In the genomic region with DNA sequence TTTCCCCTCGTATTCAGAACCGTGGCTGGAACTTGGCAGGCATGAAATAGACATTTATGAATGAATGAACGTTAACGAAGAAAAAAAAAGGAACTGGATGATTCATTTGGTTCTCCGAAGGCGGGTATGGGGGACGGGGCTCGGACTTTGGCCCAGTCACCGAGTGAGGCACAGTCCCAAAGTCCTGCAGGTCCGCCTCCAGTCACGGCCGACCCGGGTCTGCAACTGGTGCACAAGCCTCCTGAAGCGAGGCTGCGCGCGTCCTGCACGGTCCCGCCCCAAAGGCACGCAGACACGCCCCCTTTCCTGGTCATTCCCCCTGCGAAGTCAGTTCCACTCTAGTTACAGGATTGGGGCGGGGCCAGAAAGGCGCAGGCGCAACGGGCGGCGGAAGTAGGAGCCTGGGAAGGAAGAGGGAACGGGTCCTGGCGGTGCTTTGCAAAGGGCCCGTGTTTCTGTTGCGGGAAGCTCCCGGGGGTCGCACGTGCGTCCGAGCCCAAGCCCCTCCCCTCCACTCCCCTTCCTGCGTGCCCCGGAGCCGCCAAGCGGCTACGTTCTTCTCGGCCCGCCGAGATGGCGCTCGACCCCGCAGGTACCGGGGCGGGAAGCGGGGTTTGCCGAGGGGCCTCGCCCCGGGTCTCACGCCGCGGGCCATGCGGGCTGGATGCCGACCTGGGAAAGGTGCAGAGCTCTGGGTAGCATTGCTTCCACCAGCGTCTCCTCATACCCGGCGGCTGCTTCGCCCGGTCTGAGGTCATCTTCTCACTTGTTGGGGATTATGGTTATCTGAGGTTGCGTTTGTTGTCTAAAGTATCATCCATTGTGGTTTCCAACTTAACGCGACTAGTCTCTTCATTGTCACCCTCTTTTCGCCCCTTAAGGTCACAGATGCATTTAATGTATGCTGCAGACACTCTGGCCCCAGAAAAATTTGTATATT, we compare ENCODE assay signal across 1 cellular context.
TF ChIP-seq lines count a peak whose summit lies in the region.

A gene with protein sequence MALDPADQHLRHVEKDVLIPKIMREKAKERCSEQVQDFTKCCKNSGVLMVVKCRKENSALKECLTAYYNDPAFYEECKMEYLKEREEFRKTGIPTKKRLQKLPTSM (plus strand): TSS at position 399 of the 940 bp plus-strand sequence. CDS start 175 bp downstream, at position 574.

TF ChIP-seq in HepG2, 621 proteins besides CTCF, POLR2A, EP300 and RAD21 (continued from another document and continues in another):
- TF ChIP-seq, protein P1, sequence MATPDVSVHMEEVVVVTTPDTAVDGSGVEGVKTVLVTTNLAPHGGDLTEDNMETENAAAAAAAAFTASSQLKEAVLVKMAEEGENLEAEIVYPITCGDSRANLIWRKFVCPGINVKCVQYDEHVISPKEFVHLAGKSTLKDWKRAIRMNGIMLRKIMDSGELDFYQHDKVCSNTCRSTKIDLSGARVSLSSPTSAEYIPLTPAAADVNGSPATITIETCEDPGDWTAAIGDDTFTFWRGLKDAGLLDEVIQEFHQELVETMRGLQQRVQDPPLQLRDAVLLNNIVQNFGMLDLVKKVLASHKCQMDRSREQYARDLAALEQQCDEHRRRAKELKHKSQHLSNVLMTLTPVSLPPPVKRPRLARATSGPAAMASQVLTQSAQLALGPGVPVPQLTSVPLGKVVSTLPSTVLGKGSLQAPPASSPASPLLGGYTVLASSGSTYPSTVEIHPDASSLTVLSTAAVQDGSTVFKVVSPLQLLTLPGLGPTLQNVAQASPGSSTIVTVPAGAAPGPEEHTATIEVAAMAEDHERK (CRISPR knock-in tag; IDR thresholded peaks at IDR 0.05; ENCODE audit: low read depth) = 0 out of 2 replicates have a peak, but pooled peaks have one; percentile 45
- TF ChIP-seq MTA1 (CRISPR knock-in tag; IDR thresholded peaks at IDR 0.05; ENCODE audit: borderline replicate concordance) (peak; percentile 96), NCOA5 (CRISPR knock-in tag; IDR thresholded peaks at IDR 0.05) (0 out of 2 replicates have a peak, but pooled peaks have one; percentile 50), DPF2 (CRISPR knock-in tag; IDR thresholded peaks at IDR 0.05; ENCODE audit: borderline replicate concordance, low read depth) (no peak), RFX5 (IDR thresholded peaks at IDR 0.05; ENCODE audit: low read depth, low read length) (no peak), MAFG (CRISPR knock-in tag; IDR thresholded peaks at IDR 0.05) (peak; percentile 47; the same call in 1 of the 2 replicates), ZNF614 (CRISPR knock-in tag; IDR thresholded peaks at IDR 0.05; ENCODE audit: borderline replicate concordance) (peak; percentile 23; the same call in 1 of the 2 replicates), CBFB (CRISPR knock-in tag; IDR thresholded peaks at IDR 0.05) (peak; percentile 67; the same call in 1 of the 2 replicates), HIVEP1 (CRISPR knock-in tag; IDR thresholded peaks at IDR 0.05) (peak; percentile 79; the same call in 1 of the 2 replicates), SIN3A (IDR thresholded peaks at IDR 0.05; ENCODE audit: borderline replicate concordance, low read depth, low read length) (0 out of 2 replicates have a peak, but pooled peaks have one; percentile 7), ZNF180 (CRISPR knock-in tag; IDR thresholded peaks at IDR 0.05; ENCODE audit: borderline replicate concordance, low read depth) (no peak), ZFP37 (CRISPR knock-in tag; IDR thresholded peaks at IDR 0.05; ENCODE audit: borderline replicate concordance) (peak; percentile 73; the same call in 1 of the 2 replicates), ZNF121 (CRISPR knock-in tag; IDR thresholded peaks at IDR 0.05) (peak; percentile 23; the same call in 1 of the 2 replicates), MBNL3 (CRISPR knock-in tag; conservative IDR thresholded peaks at IDR 0.05) (no peak), MYNN (CRISPR knock-in tag; IDR thresholded peaks at IDR 0.05; ENCODE audit: low read depth) (peak; percentile 43; the same call in 1 of the 2 replicates), POLR2AphosphoS5 (IDR thresholded peaks at IDR 0.05; ENCODE audit: low read depth, low read length) (peak; percentile 89), ZSCAN30 (CRISPR knock-in tag; IDR thresholded peaks at IDR 0.05) (0 out of 2 replicates have a peak, but pooled peaks have one; percentile 73), ZFYVE20 (CRISPR knock-in tag; IDR thresholded peaks at IDR 0.05; ENCODE audit: borderline replicate concordance, low read depth) (0 out of 2 replicates have a peak, but pooled peaks have one; percentile 76), MAFF (IDR thresholded peaks at IDR 0.05; ENCODE audit: low read depth, low read length) (no peak), NR2F1 (CRISPR knock-in tag; IDR thresholded peaks at IDR 0.05) (no peak), U2AF1 (optimal IDR thresholded peaks at IDR 0.05; ENCODE audit: low read depth, low read length) (no peak), ZNF260 (CRISPR knock-in tag; IDR thresholded peaks at IDR 0.05; ENCODE audit: borderline replicate concordance, low read depth) (no peak), ZNF768 (CRISPR knock-in tag; IDR thresholded peaks at IDR 0.05) (peak; percentile 78; the same call in 1 of the 2 replicates), ZNF451 (CRISPR knock-in tag; IDR thresholded peaks at IDR 0.05) (peak; percentile 73; the same call in 1 of the 2 replicates), ZNF24 (IDR thresholded peaks at IDR 0.05) (peak; percentile 46), AGO2 (optimal IDR thresholded peaks at IDR 0.05; ENCODE audit: low read depth, low read length) (peak; percentile 94)
- TF ChIP-seq, protein P2, sequence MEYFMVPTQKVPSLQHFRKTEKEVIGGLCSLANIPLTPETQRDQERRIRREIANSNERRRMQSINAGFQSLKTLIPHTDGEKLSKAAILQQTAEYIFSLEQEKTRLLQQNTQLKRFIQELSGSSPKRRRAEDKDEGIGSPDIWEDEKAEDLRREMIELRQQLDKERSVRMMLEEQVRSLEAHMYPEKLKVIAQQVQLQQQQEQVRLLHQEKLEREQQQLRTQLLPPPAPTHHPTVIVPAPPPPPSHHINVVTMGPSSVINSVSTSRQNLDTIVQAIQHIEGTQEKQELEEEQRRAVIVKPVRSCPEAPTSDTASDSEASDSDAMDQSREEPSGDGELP (IDR thresholded peaks at IDR 0.05; ENCODE audit: borderline replicate concordance, low read depth) = no peak
- TF ChIP-seq, protein P3, sequence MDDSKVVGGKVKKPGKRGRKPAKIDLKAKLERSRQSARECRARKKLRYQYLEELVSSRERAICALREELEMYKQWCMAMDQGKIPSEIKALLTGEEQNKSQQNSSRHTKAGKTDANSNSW (CRISPR knock-in tag; IDR thresholded peaks at IDR 0.05; ENCODE audit: borderline replicate concordance) = no peak
- TF ChIP-seq, protein P4, sequence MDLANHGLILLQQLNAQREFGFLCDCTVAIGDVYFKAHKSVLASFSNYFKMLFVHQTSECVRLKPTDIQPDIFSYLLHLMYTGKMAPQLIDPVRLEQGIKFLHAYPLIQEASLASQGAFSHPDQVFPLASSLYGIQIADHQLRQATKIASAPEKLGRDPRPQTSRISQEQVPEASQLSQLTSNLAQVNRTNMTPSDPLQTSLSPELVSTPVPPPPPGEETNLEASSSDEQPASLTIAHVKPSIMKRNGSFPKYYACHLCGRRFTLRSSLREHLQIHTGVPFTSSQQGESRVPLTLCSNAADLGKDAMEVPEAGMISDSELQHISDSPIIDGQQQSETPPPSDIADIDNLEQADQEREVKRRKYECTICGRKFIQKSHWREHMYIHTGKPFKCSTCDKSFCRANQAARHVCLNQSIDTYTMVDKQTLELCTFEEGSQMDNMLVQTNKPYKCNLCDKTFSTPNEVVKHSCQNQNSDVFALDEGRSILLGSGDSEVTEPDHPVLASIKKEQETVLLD (CRISPR knock-in tag; IDR thresholded peaks at IDR 0.05; ENCODE audit: low read depth) = peak; percentile 88
- TF ChIP-seq, protein P5, sequence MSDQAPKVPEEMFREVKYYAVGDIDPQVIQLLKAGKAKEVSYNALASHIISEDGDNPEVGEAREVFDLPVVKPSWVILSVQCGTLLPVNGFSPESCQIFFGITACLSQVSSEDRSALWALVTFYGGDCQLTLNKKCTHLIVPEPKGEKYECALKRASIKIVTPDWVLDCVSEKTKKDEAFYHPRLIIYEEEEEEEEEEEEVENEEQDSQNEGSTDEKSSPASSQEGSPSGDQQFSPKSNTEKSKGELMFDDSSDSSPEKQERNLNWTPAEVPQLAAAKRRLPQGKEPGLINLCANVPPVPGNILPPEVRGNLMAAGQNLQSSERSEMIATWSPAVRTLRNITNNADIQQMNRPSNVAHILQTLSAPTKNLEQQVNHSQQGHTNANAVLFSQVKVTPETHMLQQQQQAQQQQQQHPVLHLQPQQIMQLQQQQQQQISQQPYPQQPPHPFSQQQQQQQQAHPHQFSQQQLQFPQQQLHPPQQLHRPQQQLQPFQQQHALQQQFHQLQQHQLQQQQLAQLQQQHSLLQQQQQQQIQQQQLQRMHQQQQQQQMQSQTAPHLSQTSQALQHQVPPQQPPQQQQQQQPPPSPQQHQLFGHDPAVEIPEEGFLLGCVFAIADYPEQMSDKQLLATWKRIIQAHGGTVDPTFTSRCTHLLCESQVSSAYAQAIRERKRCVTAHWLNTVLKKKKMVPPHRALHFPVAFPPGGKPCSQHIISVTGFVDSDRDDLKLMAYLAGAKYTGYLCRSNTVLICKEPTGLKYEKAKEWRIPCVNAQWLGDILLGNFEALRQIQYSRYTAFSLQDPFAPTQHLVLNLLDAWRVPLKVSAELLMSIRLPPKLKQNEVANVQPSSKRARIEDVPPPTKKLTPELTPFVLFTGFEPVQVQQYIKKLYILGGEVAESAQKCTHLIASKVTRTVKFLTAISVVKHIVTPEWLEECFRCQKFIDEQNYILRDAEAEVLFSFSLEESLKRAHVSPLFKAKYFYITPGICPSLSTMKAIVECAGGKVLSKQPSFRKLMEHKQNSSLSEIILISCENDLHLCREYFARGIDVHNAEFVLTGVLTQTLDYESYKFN (CRISPR knock-in tag; conservative IDR thresholded peaks at IDR 0.05) = peak; percentile 90
- TF ChIP-seq, protein P6, sequence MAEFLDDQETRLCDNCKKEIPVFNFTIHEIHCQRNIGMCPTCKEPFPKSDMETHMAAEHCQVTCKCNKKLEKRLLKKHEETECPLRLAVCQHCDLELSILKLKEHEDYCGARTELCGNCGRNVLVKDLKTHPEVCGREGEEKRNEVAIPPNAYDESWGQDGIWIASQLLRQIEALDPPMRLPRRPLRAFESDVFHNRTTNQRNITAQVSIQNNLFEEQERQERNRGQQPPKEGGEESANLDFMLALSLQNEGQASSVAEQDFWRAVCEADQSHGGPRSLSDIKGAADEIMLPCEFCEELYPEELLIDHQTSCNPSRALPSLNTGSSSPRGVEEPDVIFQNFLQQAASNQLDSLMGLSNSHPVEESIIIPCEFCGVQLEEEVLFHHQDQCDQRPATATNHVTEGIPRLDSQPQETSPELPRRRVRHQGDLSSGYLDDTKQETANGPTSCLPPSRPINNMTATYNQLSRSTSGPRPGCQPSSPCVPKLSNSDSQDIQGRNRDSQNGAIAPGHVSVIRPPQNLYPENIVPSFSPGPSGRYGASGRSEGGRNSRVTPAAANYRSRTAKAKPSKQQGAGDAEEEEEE (CRISPR knock-in tag; IDR thresholded peaks at IDR 0.05; ENCODE audit: borderline replicate concordance) = no peak
- TF ChIP-seq, protein P7, sequence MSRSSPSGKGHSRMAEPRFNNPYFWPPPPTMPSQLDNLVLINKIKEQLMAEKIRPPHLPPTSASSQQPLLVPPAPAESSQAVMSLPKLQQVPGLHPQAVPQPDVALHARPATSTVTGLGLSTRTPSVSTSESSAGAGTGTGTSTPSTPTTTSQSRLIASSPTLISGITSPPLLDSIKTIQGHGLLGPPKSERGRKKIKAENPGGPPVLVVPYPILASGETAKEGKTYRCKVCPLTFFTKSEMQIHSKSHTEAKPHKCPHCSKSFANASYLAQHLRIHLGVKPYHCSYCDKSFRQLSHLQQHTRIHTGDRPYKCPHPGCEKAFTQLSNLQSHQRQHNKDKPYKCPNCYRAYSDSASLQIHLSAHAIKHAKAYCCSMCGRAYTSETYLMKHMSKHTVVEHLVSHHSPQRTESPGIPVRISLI (CRISPR knock-in tag; IDR thresholded peaks at IDR 0.05; ENCODE audit: borderline replicate concordance) = peak; percentile 84
- TF ChIP-seq, protein P8, sequence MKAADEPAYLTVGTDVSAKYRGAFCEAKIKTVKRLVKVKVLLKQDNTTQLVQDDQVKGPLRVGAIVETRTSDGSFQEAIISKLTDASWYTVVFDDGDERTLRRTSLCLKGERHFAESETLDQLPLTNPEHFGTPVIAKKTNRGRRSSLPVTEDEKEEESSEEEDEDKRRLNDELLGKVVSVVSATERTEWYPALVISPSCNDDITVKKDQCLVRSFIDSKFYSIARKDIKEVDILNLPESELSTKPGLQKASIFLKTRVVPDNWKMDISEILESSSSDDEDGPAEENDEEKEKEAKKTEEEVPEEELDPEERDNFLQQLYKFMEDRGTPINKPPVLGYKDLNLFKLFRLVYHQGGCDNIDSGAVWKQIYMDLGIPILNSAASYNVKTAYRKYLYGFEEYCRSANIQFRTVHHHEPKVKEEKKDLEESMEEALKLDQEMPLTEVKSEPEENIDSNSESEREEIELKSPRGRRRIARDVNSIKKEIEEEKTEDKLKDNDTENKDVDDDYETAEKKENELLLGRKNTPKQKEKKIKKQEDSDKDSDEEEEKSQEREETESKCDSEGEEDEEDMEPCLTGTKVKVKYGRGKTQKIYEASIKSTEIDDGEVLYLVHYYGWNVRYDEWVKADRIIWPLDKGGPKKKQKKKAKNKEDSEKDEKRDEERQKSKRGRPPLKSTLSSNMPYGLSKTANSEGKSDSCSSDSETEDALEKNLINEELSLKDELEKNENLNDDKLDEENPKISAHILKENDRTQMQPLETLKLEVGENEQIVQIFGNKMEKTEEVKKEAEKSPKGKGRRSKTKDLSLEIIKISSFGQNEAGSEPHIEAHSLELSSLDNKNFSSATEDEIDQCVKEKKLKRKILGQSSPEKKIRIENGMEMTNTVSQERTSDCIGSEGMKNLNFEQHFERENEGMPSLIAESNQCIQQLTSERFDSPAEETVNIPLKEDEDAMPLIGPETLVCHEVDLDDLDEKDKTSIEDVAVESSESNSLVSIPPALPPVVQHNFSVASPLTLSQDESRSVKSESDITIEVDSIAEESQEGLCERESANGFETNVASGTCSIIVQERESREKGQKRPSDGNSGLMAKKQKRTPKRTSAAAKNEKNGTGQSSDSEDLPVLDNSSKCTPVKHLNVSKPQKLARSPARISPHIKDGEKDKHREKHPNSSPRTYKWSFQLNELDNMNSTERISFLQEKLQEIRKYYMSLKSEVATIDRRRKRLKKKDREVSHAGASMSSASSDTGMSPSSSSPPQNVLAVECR (CRISPR knock-in tag; IDR thresholded peaks at IDR 0.05; ENCODE audit: borderline replicate concordance) = peak; percentile 93; the same call in 1 of the 2 replicates
- TF ChIP-seq, protein P9, sequence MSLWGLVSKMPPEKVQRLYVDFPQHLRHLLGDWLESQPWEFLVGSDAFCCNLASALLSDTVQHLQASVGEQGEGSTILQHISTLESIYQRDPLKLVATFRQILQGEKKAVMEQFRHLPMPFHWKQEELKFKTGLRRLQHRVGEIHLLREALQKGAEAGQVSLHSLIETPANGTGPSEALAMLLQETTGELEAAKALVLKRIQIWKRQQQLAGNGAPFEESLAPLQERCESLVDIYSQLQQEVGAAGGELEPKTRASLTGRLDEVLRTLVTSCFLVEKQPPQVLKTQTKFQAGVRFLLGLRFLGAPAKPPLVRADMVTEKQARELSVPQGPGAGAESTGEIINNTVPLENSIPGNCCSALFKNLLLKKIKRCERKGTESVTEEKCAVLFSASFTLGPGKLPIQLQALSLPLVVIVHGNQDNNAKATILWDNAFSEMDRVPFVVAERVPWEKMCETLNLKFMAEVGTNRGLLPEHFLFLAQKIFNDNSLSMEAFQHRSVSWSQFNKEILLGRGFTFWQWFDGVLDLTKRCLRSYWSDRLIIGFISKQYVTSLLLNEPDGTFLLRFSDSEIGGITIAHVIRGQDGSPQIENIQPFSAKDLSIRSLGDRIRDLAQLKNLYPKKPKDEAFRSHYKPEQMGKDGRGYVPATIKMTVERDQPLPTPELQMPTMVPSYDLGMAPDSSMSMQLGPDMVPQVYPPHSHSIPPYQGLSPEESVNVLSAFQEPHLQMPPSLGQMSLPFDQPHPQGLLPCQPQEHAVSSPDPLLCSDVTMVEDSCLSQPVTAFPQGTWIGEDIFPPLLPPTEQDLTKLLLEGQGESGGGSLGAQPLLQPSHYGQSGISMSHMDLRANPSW (CRISPR knock-in tag; IDR thresholded peaks at IDR 0.05; ENCODE audit: borderline replicate concordance) = peak; percentile 52; the same call in 1 of the 2 replicates
